In the genomic region with DNA sequence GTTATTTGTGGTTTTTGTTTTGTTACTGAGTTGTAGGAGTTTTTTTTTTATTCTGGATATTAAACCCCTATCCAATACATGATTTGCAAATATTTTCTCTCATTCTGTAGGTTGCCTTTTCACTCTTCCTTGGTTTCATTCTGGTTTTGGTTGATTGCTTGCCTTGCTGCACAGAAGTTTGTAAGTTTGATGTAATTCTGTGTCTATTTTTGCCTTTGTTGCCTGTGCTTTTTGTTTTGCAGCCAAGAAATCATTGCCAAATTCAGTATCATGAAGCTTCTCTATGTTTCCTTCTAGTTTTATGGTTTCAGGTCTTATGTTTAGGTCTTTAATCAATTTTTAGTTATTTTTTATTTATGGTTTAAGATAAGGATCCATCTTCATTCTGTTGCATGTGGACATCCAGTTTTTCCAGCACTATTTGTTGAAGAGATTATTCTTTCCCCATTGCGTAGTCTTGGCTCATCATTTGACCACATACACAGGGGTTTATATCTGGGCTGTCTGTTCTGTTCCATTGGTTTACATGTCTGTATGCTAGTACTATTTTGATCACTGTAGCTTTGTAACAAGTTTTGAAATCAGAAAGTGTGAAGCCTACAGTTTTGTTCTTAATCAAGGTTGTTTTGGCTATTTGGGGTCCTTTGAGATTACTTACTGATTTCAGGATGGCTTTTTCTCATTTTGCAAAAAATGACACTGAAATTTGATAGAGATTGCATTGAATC, we compare ENCODE assay signal across 14 cellular contexts. TPM values are rescaled to one million over a fixed set of nuclear protein-coding genes. Genes with fewer than 3 reads are reported as not detected.
A peak's percentile ranks its signal among the peaks of the same experiment; 100 is the strongest.
DNase-seq lines count a peak whose midpoint lies in the region; ATAC-seq and TF ChIP-seq lines count a peak whose summit lies in the region.
"Had no signal": no experiment of that assay in that cellular context is flagged by ENCODE, and none has a peak within 500 bp of the region (broad histone marks: within the 10 kb centered on the region; RNA-seq: fewer than 3 reads in every experiment).

No MANE protein-coding gene starts in this region.

- intact Hi-C loops in psoas muscle (cut with DNase I) (no loop called here), posterior cingulate gyrus (cut with DNase I) (no loop called here), head of caudate nucleus (cut with DNase I) (no loop called here)

- no peak for DNase-seq in psoas muscle
- DNase-seq in posterior cingulate gyrus = no peak
- no peak for DNase-seq in stimulated activated CD4-positive, alpha-beta T cell treated with anti-CD3 and anti-CD28 coated beads, Interleukin-1b, Interleukin-23, amount 100 ng/mL, for 48 hours
- no peak for DNase-seq in HUDEP-2 (lab: John Stamatoyannopoulos, UW; ENCODE audit: unreplicated experiment in 76 of 76)
- DNase-seq in head of caudate nucleus = no peak
- DNase-seq: activated B cell treated with CpG ODN at 0.5 μM for 24 hours; activated T-cell treated with anti-CD3 and anti-CD28 coated beads, Interleukin-2, amount 50 U/mL, for 48 hours; CD4-positive, CD25-positive, alpha-beta regulatory T cell; GOT3; NCI-H1092 treated with DMSO at 0.1 percent for 48 hours; NCI-H748 treated with DMSO at 0.1 percent for 48 hours had no signal

- peaks cover 44% of the 10 kb centered on the region for H3K4me1 ChIP-seq in psoas muscle

- no peak for TF ChIP-seq CTCF in psoas muscle (IDR thresholded peaks at IDR 0.05)

- no peaks in the 10 kb centered on the region for H3K27me3 ChIP-seq in psoas muscle (ENCODE audit: insufficient read depth in 3 of 3, low read length in 2 of 3)

- no peaks in the 10 kb centered on the region for H3K36me3 ChIP-seq in psoas muscle (ENCODE audit: insufficient read depth in 1 of 2, low read depth in 1 of 2)

- 27 to 60% (median 27%) methylated on average over 1 of the region's 1 CpG for WGBS in psoas muscle, 3 donors

- peak overlapping the region; percentile 17 for H3K4me3 ChIP-seq in psoas muscle

- H3K27ac ChIP-seq in psoas muscle = peak overlapping the region; percentile 72

- ATAC-seq in GM18867 (IDR thresholded peaks at IDR 0.05; ENCODE audit: unreplicated experiment) = peak; percentile 89
- peak; percentile 88 for ATAC-seq in GM21723 (IDR thresholded peaks at IDR 0.05; ENCODE audit: unreplicated experiment)
- peak; percentile 96 for ATAC-seq in HG03442 (IDR thresholded peaks at IDR 0.05; ENCODE audit: unreplicated experiment)
- ATAC-seq in psoas muscle = peak; percentile 74 to 90 (median 86)

- peaks cover 5% of the 10 kb centered on the region for H3K9me3 ChIP-seq in psoas muscle

RNA-seq across cellular contexts. Expression of a gene that starts 26.4 kb away (rescaled TPM):
- 10 to 100 TPM; 12.0 to 30.0 (median 26.2) TPM for total RNA-seq in psoas muscle
- polyA plus RNA-seq in psoas muscle = 10 to 100 TPM in 1 of 3 donors, 1 to 10 TPM in 2; 4.6 to 22.7 (median 6.0) TPM
